Comparison of ENCODE assay signal across 25 cellular contexts in the genomic region with DNA sequence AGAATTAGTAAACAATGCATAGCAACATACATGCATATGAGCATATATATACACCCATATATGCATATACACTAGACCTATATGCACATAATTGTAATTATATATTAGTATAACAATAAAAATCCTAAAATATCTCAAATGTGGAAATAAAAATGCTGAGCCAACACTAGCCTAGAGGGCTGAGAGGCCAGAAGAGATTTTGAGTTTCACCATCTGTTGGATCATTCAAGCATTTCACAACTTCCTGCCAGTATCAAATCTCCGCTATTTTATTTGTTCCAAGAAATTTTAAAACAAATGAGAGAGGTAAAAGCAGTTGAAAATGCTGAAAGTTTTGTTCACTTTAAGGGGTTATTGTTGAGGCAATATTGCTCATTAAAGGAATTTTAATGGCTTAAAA.
"Had no signal": no experiment of that assay in that cellular context is flagged by ENCODE, and none has a peak within 500 bp of the region (broad histone marks: within the 10 kb centered on the region; RNA-seq: fewer than 3 reads in every experiment).

No MANE protein-coding gene starts in this region.

- H3K9me3 ChIP-seq: esophagus squamous epithelium, heart right ventricle, lower lobe of right lung, spleen, transverse colon had no signal

- H3K27ac Mint-ChIP-seq: activated T-helper 17 cell treated with anti-CD3 and anti-CD28 coated beads, Interleukin-2, amount 50 U/mL, for 72 hours; natural killer cell treated with Interleukin-12 subunit alpha and Interleukin-12 subunit beta and Interleukin-15 and Interleukin-18, amount 100 ng/mL, for 72 hours; T-helper 2 cell treated with Interferon-gamma antibody and Interleukin-4, amounts not matched to agents 5 μg/mL and 100 μg/mL, for 36 hours had no signal

- H3K4me1 Mint-ChIP-seq: activated T-helper 17 cell treated with anti-CD3 and anti-CD28 coated beads, Interleukin-2, amount 50 U/mL, for 72 hours; central memory CD8-positive, alpha-beta T cell had no signal

- DNase-seq: activated CD4-positive, alpha-beta T cell treated with anti-CD3 and anti-CD28 coated beads for 4 hours; activated CD4-positive, alpha-beta T cell treated with anti-CD3 and anti-CD28 coated beads, Interleukin-2, amount 50 U/mL, for 48 hours; activated CD4-positive, CD25-positive, alpha-beta regulatory T cell; activated CD8-positive, alpha-beta memory T cell treated with anti-CD3 and anti-CD28 coated beads, Interleukin-2, amount 50 U/mL, for 4 hours; activated gamma-delta T cell treated with Interleukin-2 at 50 U/mL for 16 hours; activated naive CD4-positive, alpha-beta T cell treated with anti-CD3 and anti-CD28 coated beads, Interleukin-2, amount 50 U/mL, for 16 hours; activated T-cell treated with anti-CD3 and anti-CD28 coated beads, Interleukin-2, amount 50 U/mL, for 1 hour; amygdala; dermis blood vessel endothelial cell; effector CD4-positive, alpha-beta T cell; esophagus squamous epithelium; heart right ventricle; lower lobe of right lung; mesendoderm; right cardiac atrium; spleen; stimulated activated naive CD4-positive, alpha-beta T cell; T-helper 1 cell; transverse colon had no signal

- H3K36me3 ChIP-seq: esophagus squamous epithelium, heart right ventricle, lower lobe of right lung, spleen, transverse colon had no signal

- H3K27me3 ChIP-seq: esophagus squamous epithelium, heart right ventricle, spleen, transverse colon had no signal

- ATAC-seq: activated T-helper 17 cell treated with anti-CD3 and anti-CD28 coated beads, Interleukin-2, amount 50 U/mL, for 72 hours; left lobe of liver; lower lobe of right lung; natural killer cell treated with Interleukin-12 subunit alpha and Interleukin-12 subunit beta and Interleukin-15 and Interleukin-18, amount 100 ng/mL, for 72 hours had no signal

- H3K4me1 ChIP-seq: esophagus squamous epithelium, heart right ventricle, lower lobe of right lung, spleen, transverse colon had no signal

- H3K36me3 Mint-ChIP-seq: natural killer cell treated with Interleukin-12 subunit alpha and Interleukin-12 subunit beta and Interleukin-15 and Interleukin-18, amount 100 ng/mL, for 72 hours had no signal

- H3K4me3 ChIP-seq: esophagus squamous epithelium, heart right ventricle, lower lobe of right lung, spleen, transverse colon had no signal

- H3K4me3 Mint-ChIP-seq: activated T-helper 17 cell treated with anti-CD3 and anti-CD28 coated beads, Interleukin-2, amount 50 U/mL, for 72 hours; central memory CD8-positive, alpha-beta T cell; natural killer cell treated with Interleukin-12 subunit alpha and Interleukin-12 subunit beta and Interleukin-15 and Interleukin-18, amount 100 ng/mL, for 72 hours; T-helper 2 cell treated with Interferon-gamma antibody and Interleukin-4, amounts not matched to agents 5 μg/mL and 100 μg/mL, for 36 hours had no signal

- H3K27ac ChIP-seq: epithelial cell of prostate, esophagus squamous epithelium, heart right ventricle, lower lobe of right lung, spleen, transverse colon had no signal

- H3K27me3 Mint-ChIP-seq: activated T-helper 17 cell treated with anti-CD3 and anti-CD28 coated beads, Interleukin-2, amount 50 U/mL, for 72 hours; central memory CD8-positive, alpha-beta T cell; natural killer cell treated with Interleukin-12 subunit alpha and Interleukin-12 subunit beta and Interleukin-15 and Interleukin-18, amount 100 ng/mL, for 72 hours had no signal
